29 cellular contexts compared by ENCODE assay signal in the genomic region with DNA sequence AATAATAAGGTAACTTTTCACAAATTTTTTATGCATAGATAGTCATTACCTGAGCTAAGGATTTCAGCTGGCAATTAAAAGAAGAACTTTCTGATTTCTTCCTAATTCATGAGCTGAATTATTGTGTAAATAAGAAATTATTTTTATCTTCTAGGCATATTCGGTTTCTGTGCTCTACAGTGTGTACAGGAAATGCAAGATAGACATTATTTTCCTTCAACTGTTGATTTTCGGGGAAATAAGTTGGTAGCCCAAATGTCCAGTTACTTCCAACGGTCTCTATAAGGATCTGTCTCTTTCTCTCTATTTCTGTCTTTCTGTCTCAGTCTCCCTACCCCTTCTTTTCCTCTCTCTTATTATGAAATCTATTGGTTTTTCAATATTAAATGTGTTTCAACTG.
"Had no signal": no experiment of that assay in that cellular context is flagged by ENCODE, and none has a peak within 500 bp of the region (broad histone marks: within the 10 kb centered on the region; RNA-seq: fewer than 3 reads in every experiment).

No MANE protein-coding gene starts in this region.

- H3K4me1 ChIP-seq: stomach, suprapubic skin, testis, thyroid gland, tibial artery, tibial nerve, transverse colon, upper lobe of left lung, upper lobe of right lung, uterus, vagina had no signal

- H3K4me3 Mint-ChIP-seq: stimulated activated effector memory CD8-positive, alpha-beta T cell treated with anti-CD3 and anti-CD28 coated beads, Interleukin-12 subunit alpha, Interleukin-12 subunit beta, amount 100 ng/mL, for 72 hours; stimulated activated memory B cell treated with anti-CD40 and anti-IgM and Interleukin-4, amounts not matched to agents 10 μg/mL and 1 μg/mL and 100 μg/mL, for 72 hours; stimulated activated naive B cell treated with anti-CD40 and anti-IgM and Interleukin-4, amounts not matched to agents 10 μg/mL and 1 μg/mL and 100 μg/mL, for 72 hours; stimulated activated naive CD8-positive, alpha-beta T cell treated with anti-CD3 and anti-CD28 coated beads, Interleukin-15, amount 100 ng/mL, for 72 hours; stimulated activated naive CD8-positive, alpha-beta T cell treated with anti-CD3 and anti-CD28 coated beads, Interleukin-15, Interleukin-2, amounts not matched to agents 100 ng/mL and 50 ng/mL, for 24 hours; type B pancreatic cell had no signal

- H3K27ac ChIP-seq: stomach, suprapubic skin, testis, thoracic aorta, thyroid gland, tibial artery, tibial nerve, transverse colon, upper lobe of left lung, upper lobe of right lung, uterus, vagina had no signal

- ATAC-seq: stimulated activated effector memory CD8-positive, alpha-beta T cell treated with anti-CD3 and anti-CD28 coated beads, Interleukin-12 subunit alpha, Interleukin-12 subunit beta, amount 100 ng/mL, for 72 hours; stimulated activated memory B cell treated with anti-CD40 and anti-IgM and Interleukin-4, amounts not matched to agents 10 μg/mL and 1 μg/mL and 100 μg/mL, for 72 hours; stimulated activated naive B cell treated with anti-CD40 and anti-IgM and Interleukin-4, amounts not matched to agents 10 μg/mL and 1 μg/mL and 100 μg/mL, for 72 hours; stimulated activated naive CD8-positive, alpha-beta T cell treated with anti-CD3 and anti-CD28 coated beads, Interleukin-15, amount 100 ng/mL, for 72 hours; stimulated activated naive CD8-positive, alpha-beta T cell treated with anti-CD3 and anti-CD28 coated beads, Interleukin-15, Interleukin-2, amounts not matched to agents 100 U/mL and 50 U/mL, for 24 hours; upper lobe of right lung had no signal

- H3K36me3 ChIP-seq: stomach, suprapubic skin, thoracic aorta, thyroid gland, tibial artery, tibial nerve, transverse colon, upper lobe of left lung, upper lobe of right lung, uterus, vagina had no signal

- H3K36me3 Mint-ChIP-seq: stimulated activated effector memory CD8-positive, alpha-beta T cell treated with anti-CD3 and anti-CD28 coated beads, Interleukin-12 subunit alpha, Interleukin-12 subunit beta, amount 100 ng/mL, for 72 hours; stimulated activated memory B cell treated with anti-CD40 and anti-IgM and Interleukin-4, amounts not matched to agents 10 μg/mL and 1 μg/mL and 100 μg/mL, for 72 hours; stimulated activated naive B cell treated with anti-CD40 and anti-IgM and Interleukin-4, amounts not matched to agents 10 μg/mL and 1 μg/mL and 100 μg/mL, for 72 hours; type B pancreatic cell had no signal

- H3K9me3 Mint-ChIP-seq: stimulated activated memory B cell treated with anti-CD40 and anti-IgM and Interleukin-4, amounts not matched to agents 10 μg/mL and 1 μg/mL and 100 μg/mL, for 72 hours; stimulated activated naive B cell treated with anti-CD40 and anti-IgM and Interleukin-4, amounts not matched to agents 10 μg/mL and 1 μg/mL and 100 μg/mL, for 72 hours; stimulated activated naive CD8-positive, alpha-beta T cell treated with anti-CD3 and anti-CD28 coated beads, Interleukin-15, amount 100 ng/mL, for 72 hours; stimulated activated naive CD8-positive, alpha-beta T cell treated with anti-CD3 and anti-CD28 coated beads, Interleukin-15, Interleukin-2, amounts not matched to agents 100 ng/mL and 50 ng/mL, for 24 hours; type B pancreatic cell had no signal

- FAIRE-seq: urothelium cell line had no signal

- H3K9me3 ChIP-seq: stomach, suprapubic skin, testis, thoracic aorta, thyroid gland, tibial artery, tibial nerve, transverse colon, upper lobe of left lung, upper lobe of right lung, uterus, vagina had no signal

- H3K27me3 Mint-ChIP-seq: stimulated activated memory B cell treated with anti-CD40 and anti-IgM and Interleukin-4, amounts not matched to agents 10 μg/mL and 1 μg/mL and 100 μg/mL, for 72 hours; stimulated activated naive B cell treated with anti-CD40 and anti-IgM and Interleukin-4, amounts not matched to agents 10 μg/mL and 1 μg/mL and 100 μg/mL, for 72 hours; stimulated activated naive CD8-positive, alpha-beta T cell treated with anti-CD3 and anti-CD28 coated beads, Interleukin-15, amount 100 ng/mL, for 72 hours; stimulated activated naive CD8-positive, alpha-beta T cell treated with anti-CD3 and anti-CD28 coated beads, Interleukin-15, Interleukin-2, amounts not matched to agents 100 ng/mL and 50 ng/mL, for 24 hours; type B pancreatic cell had no signal

- H3K4me3 ChIP-seq: stomach, suprapubic skin, testis, thoracic aorta, thyroid gland, tibial artery, tibial nerve, transverse colon, upper lobe of left lung, upper lobe of right lung, uterus, vagina had no signal

- H3K27me3 ChIP-seq: stomach, suprapubic skin, testis, thyroid gland, tibial artery, tibial nerve, transverse colon, upper lobe of left lung, upper lobe of right lung, uterus, vagina had no signal

- DNase-seq: stimulated activated CD4-positive, alpha-beta T cell treated with anti-CD3 and anti-CD28 coated beads, Interleukin-2, amount 100 ng/mL, for 48 hours; stimulated activated CD4-positive, alpha-beta T cell treated with anti-CD3 and anti-CD28 coated beads, Interleukin-4, amount 100 ng/mL, for 1 hour; stimulated activated CD4-positive, alpha-beta T cell treated with anti-CD3 and anti-CD28 coated beads, Interleukin-4, amount 100 ng/mL, for 24 hours; stimulated activated CD4-positive, alpha-beta T cell treated with anti-CD3 and anti-CD28 coated beads, Interleukin-4, amount 100 ng/mL, for 4 hours; stimulated activated CD8-positive, alpha-beta memory T cell treated with anti-CD3 and anti-CD28 coated beads, Interleukin-4, amount 100 ng/mL, for 48 hours; stimulated activated naive B cell treated with anti-CD40 and anti-IgM and Interleukin-4, amounts not matched to agents 10 μg/mL and 1 μg/mL and 100 μg/mL, for 72 hours; stimulated activated naive CD4-positive, alpha-beta T cell; stimulated activated naive CD4-positive, alpha-beta T cell treated with Interleukin-2 at 50 U/mL for 16 hours; stimulated activated naive CD8-positive, alpha-beta T cell treated with anti-CD3 and anti-CD28 coated beads, Interleukin-15, amount 100 ng/mL, for 72 hours; stimulated activated naive CD8-positive, alpha-beta T cell treated with anti-CD3 and anti-CD28 coated beads, Interleukin-15, Interleukin-2, amounts not matched to agents 100 U/mL and 50 U/mL, for 24 hours; stomach; substantia nigra; testis; thyroid gland; tibial artery; transverse colon; trophoblast cell; upper lobe of left lung; upper lobe of right lung; uterus had no signal

- H3K27ac Mint-ChIP-seq: stimulated activated effector memory CD8-positive, alpha-beta T cell treated with anti-CD3 and anti-CD28 coated beads, Interleukin-12 subunit alpha, Interleukin-12 subunit beta, amount 100 ng/mL, for 72 hours; stimulated activated memory B cell treated with anti-CD40 and anti-IgM and Interleukin-4, amounts not matched to agents 10 μg/mL and 1 μg/mL and 100 μg/mL, for 72 hours; stimulated activated naive B cell treated with anti-CD40 and anti-IgM and Interleukin-4, amounts not matched to agents 10 μg/mL and 1 μg/mL and 100 μg/mL, for 72 hours; stimulated activated naive CD8-positive, alpha-beta T cell treated with anti-CD3 and anti-CD28 coated beads, Interleukin-15, amount 100 ng/mL, for 72 hours; stimulated activated naive CD8-positive, alpha-beta T cell treated with anti-CD3 and anti-CD28 coated beads, Interleukin-15, Interleukin-2, amounts not matched to agents 100 ng/mL and 50 ng/mL, for 24 hours; type B pancreatic cell had no signal

- H3K4me1 Mint-ChIP-seq: stimulated activated effector memory CD8-positive, alpha-beta T cell treated with anti-CD3 and anti-CD28 coated beads, Interleukin-12 subunit alpha, Interleukin-12 subunit beta, amount 100 ng/mL, for 72 hours; stimulated activated memory B cell treated with anti-CD40 and anti-IgM and Interleukin-4, amounts not matched to agents 10 μg/mL and 1 μg/mL and 100 μg/mL, for 72 hours; stimulated activated naive B cell treated with anti-CD40 and anti-IgM and Interleukin-4, amounts not matched to agents 10 μg/mL and 1 μg/mL and 100 μg/mL, for 72 hours; stimulated activated naive CD8-positive, alpha-beta T cell treated with anti-CD3 and anti-CD28 coated beads, Interleukin-15, amount 100 ng/mL, for 72 hours had no signal
